Comparison of ENCODE assay signal across 8 cellular contexts in the genomic region with DNA sequence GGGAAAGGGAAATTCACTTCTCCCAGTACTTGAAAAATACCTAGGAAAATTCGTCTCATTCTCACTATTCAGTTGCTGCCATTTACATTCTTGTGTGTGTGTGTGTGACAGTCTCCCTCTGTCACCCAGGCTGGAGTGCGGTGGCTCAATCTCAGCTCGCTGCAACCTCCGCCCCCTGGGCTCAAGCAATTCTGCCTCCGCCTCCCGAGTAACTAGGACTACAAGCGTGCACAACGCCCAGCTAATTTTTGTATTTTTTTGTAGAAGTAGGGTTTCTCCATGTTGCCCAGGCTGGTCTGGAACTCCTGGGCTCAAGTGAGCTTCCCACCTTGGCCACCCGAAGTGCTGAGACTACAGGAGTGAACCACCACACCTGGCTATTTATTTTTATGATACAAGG. TPM values are rescaled to one million over a fixed set of nuclear protein-coding genes. Genes with fewer than 3 reads are reported as not detected.
A peak's percentile ranks its signal among the peaks of the same experiment; 100 is the strongest.
DNase-seq lines count a peak whose midpoint lies in the region; ATAC-seq, FAIRE-seq and TF ChIP-seq lines count a peak whose summit lies in the region.

No MANE protein-coding gene starts in this region.

- H3K4me3 ChIP-seq in kidney (ENCODE audit: low read length in 2 of 2) (peak overlapping the region; percentile 95 to 97), tibial artery (peak overlapping the region; percentile 56 to 72)

- FAIRE-seq in kidney (lab: Jason Lieb, UNC): no peak

- H3K4me1 Mint-ChIP-seq in activated T-cell treated with anti-CD3 and anti-CD28 coated beads, Interleukin-2, amount 50 U/mL, for 72 hours (ENCODE audit: low read depth): peaks cover 28% of the 10 kb centered on the region
- peaks cover 17% of the 10 kb centered on the region for H3K4me1 Mint-ChIP-seq in activated naive CD8-positive, alpha-beta T cell (ENCODE audit: low read depth)

- no peak for TF ChIP-seq CTCF in kidney (IDR thresholded peaks at IDR 0.05; ENCODE audit: borderline replicate concordance, extremely low read depth, insufficient read depth)
- TF ChIP-seq CTCF in tibial artery (IDR thresholded peaks at IDR 0.05): no peak

- H3K4me3 Mint-ChIP-seq in activated T-cell treated with anti-CD3 and anti-CD28 coated beads, Interleukin-2, amount 50 U/mL, for 72 hours: peak overlapping the region; percentile 90 to 97
- H3K4me3 Mint-ChIP-seq in activated naive CD8-positive, alpha-beta T cell: peak overlapping the region; percentile 94

- H3K27ac Mint-ChIP-seq in activated T-cell treated with anti-CD3 and anti-CD28 coated beads, Interleukin-2, amount 50 U/mL, for 72 hours: peak overlapping the region; percentile 85
- peak overlapping the region; percentile 81 for H3K27ac Mint-ChIP-seq in activated naive CD8-positive, alpha-beta T cell

- peaks cover 1 to 22% of the 10 kb centered on the region in 2 donors for H3K36me3 Mint-ChIP-seq in activated T-cell treated with anti-CD3 and anti-CD28 coated beads, Interleukin-2, amount 50 U/mL, for 72 hours (ENCODE audit: insufficient read depth in 2 of 2)
- H3K36me3 Mint-ChIP-seq in activated naive CD8-positive, alpha-beta T cell: no peaks in the 10 kb centered on the region

- no peak overlapping the region for H3K27ac ChIP-seq in kidney (ENCODE audit: low read depth in 2 of 2, low read length in 2 of 2)
- H3K27ac ChIP-seq in tibial artery: peak overlapping the region; percentile 88 to 94

- H3K9me3 ChIP-seq in kidney (ENCODE audit: control insufficient read depth in 1 of 2, low read length in 2 of 2) (no peaks in the 10 kb centered on the region), tibial artery (no peaks in the 10 kb centered on the region)

- intact Hi-C loops in kidney (cut with DNase I) (no loop called here), tibial artery (cut with DNase I; ENCODE audit: low total_unique reads) (no loop called here)

- H3K36me3 ChIP-seq in kidney (ENCODE audit: control insufficient read depth in 1 of 2, insufficient read depth in 2 of 2, low read length in 2 of 2) (peaks cover 26 to 41% of the 10 kb centered on the region in 2 donors), tibial artery (peaks cover 40 to 49% (median 42%) of the 10 kb centered on the region in 3 donors)

- no peak for ATAC-seq in activated T-cell treated with anti-CD3 and anti-CD28 coated beads, Interleukin-2, amount 50 U/mL, for 72 hours (replicated peaks in 1 of 2)
- no peak for ATAC-seq in HG03571 (IDR thresholded peaks at IDR 0.05; ENCODE audit: unreplicated experiment)

- H3K9me3 Mint-ChIP-seq in activated T-cell treated with anti-CD3 and anti-CD28 coated beads, Interleukin-2, amount 50 U/mL, for 72 hours: no peaks in the 10 kb centered on the region
- no peaks in the 10 kb centered on the region for H3K9me3 Mint-ChIP-seq in activated naive CD8-positive, alpha-beta T cell (ENCODE audit: low read depth)

- no peaks in the 10 kb centered on the region for H3K27me3 ChIP-seq in tibial artery

- H3K4me1 ChIP-seq in kidney (ENCODE audit: control insufficient read depth in 1 of 2, insufficient read depth in 1 of 2, low read depth in 1 of 2, low read length in 2 of 2): peaks cover 10 to 13% of the 10 kb centered on the region in 2 donors
- H3K4me1 ChIP-seq in tibial artery: peaks cover 4 to 11% (median 10%) of the 10 kb centered on the region in 4 donors

- H3K27me3 Mint-ChIP-seq in activated T-cell treated with anti-CD3 and anti-CD28 coated beads, Interleukin-2, amount 50 U/mL, for 72 hours (ENCODE audit: low read depth): no peaks in the 10 kb centered on the region
- H3K27me3 Mint-ChIP-seq in activated naive CD8-positive, alpha-beta T cell: no peaks in the 10 kb centered on the region

- no peak for DNase-seq in activated T-cell treated with anti-CD3 and anti-CD28 coated beads, Interleukin-2, amount 50 U/mL, for 72 hours
- no peak for DNase-seq in activated T-cell treated with anti-CD3 and anti-CD28 coated beads, Interleukin-2, amount 50 U/mL, for 48 hours
- DNase-seq in kidney (no peak), tibial artery (peak in 1 of 2 donors; percentile 60), DMS114 treated with DMSO at 0.1 percent for 48 hours (lab: John Stamatoyannopoulos, UW; ENCODE audit: unreplicated experiment) (no peak), NCI-H446 (lab: John Stamatoyannopoulos, UW) (no peak)

- peak overlapping the region in 1 of 2 donors; percentile 88 for H3K9ac ChIP-seq in kidney (ENCODE audit: low read length in 2 of 2)

RNA-seq across cellular contexts. Expression of a gene that starts 1.2 kb away (rescaled TPM):
- 10 to 100 TPM; 31.1 to 31.8 TPM for total RNA-seq in activated T-cell treated with anti-CD3 and anti-CD28 coated beads, Interleukin-2, amount 50 U/mL, for 72 hours
- 46.2 TPM for total RNA-seq in kidney
- polyA plus RNA-seq in kidney (ENCODE audit: insufficient read depth, low read depth, low replicate concordance): 59.8 TPM

RNA-seq across cellular contexts. Expression of a gene that starts 11.1 kb away (rescaled TPM):
- 100 to 1,000 TPM; 245 to 312 TPM for total RNA-seq in activated T-cell treated with anti-CD3 and anti-CD28 coated beads, Interleukin-2, amount 50 U/mL, for 72 hours
- 110 TPM for total RNA-seq in kidney
- polyA plus RNA-seq in kidney (ENCODE audit: insufficient read depth, low read depth, low replicate concordance): 197 TPM

RNA-seq across cellular contexts. Expression of a gene that starts 18.8 kb away (rescaled TPM):
- total RNA-seq in activated T-cell treated with anti-CD3 and anti-CD28 coated beads, Interleukin-2, amount 50 U/mL, for 72 hours: under 1 TPM; 0.07 to 0.29 TPM
- 89.3 TPM for total RNA-seq in kidney
- 57.8 TPM for polyA plus RNA-seq in kidney (ENCODE audit: insufficient read depth, low read depth, low replicate concordance)

RNA-seq across cellular contexts. Expression of a gene that starts 25.8 kb away (rescaled TPM):
- total RNA-seq in activated T-cell treated with anti-CD3 and anti-CD28 coated beads, Interleukin-2, amount 50 U/mL, for 72 hours: 100 to 1,000 TPM in 1 of 2 donors, 10 to 100 TPM in 1; 95.8 to 107 TPM
- 83.6 TPM for total RNA-seq in kidney
- 71.1 TPM for polyA plus RNA-seq in kidney (ENCODE audit: insufficient read depth, low read depth, low replicate concordance)

RNA-seq across cellular contexts. Expression of a gene that starts 31.4 kb away (rescaled TPM):
- not detected for total RNA-seq in activated T-cell treated with anti-CD3 and anti-CD28 coated beads, Interleukin-2, amount 50 U/mL, for 72 hours
- total RNA-seq in kidney: 83.1 TPM
- polyA plus RNA-seq in kidney (ENCODE audit: insufficient read depth, low read depth, low replicate concordance): 332 TPM

Comparison
In these comparisons a context has a peak if more than half of its experiments do, and no peak if none do; other contexts are left out.
1. H3K27ac ChIP-seq: peak in tibial artery (2 of 2); none in kidney (0 of 2).
2. RNA of a gene that starts 18.8 kb away (total RNA-seq): 89.3 TPM in kidney (single experiment); 0.07 to 0.29 TPM in activated T-cell treated with anti-CD3 and anti-CD28 coated beads, Interleukin-2, amount 50 U/mL, for 72 hours; every median in the first group is over 10 times any median in the second.